9 cellular contexts compared by ENCODE assay signal in genomic region chr19:47275866-47276461, GRCh38. TPM values are rescaled to one million over a fixed set of nuclear protein-coding genes. Genes with fewer than 3 reads are reported as not detected.
A peak's percentile ranks its signal among the peaks of the same experiment; 100 is the strongest.
DNase-seq lines count a peak whose midpoint lies in the region; ATAC-seq and TF ChIP-seq lines count a peak whose summit lies in the region.
"Had no signal": no experiment of that assay in that cellular context is flagged by ENCODE, and none has a peak within 500 bp of the region (broad histone marks: within the 10 kb centered on the region; RNA-seq: fewer than 3 reads in every experiment).

No MANE protein-coding gene starts in this region.

- POLR2A ChIA-PET in HEK293T (lab: Yijun Ruan, JAX): interaction anchor here (3.5 kb wide), 1 partner anchor 19 kb away, joined by 44 read pairs; the partner anchor contains the start of gene CCDC9

- H3K4me3 ChIP-seq in AG10803 (ENCODE audit: low read length): peak overlapping the region; percentile 39

- intact Hi-C loops in natural killer cell (cut with micrococcal nuclease): loop anchor here (10.0 kb wide), 1 partner anchor 421 kb away; the partner anchor contains the start of gene AP2S1

- no peak for ATAC-seq in central memory CD8-positive, alpha-beta T cell (replicated peaks; ENCODE audit: extremely low read depth, poor library complexity, severe bottlenecking)
- ATAC-seq in natural killer cell: no peak

- H3K9me3 Mint-ChIP-seq in HFFc6: no peaks in the 10 kb centered on the region
- no peaks in the 10 kb centered on the region for H3K9me3 Mint-ChIP-seq in central memory CD8-positive, alpha-beta T cell
- no peaks in the 10 kb centered on the region for H3K9me3 Mint-ChIP-seq in natural killer cell

- peaks cover 20% of the 10 kb centered on the region for H3K36me3 Mint-ChIP-seq in HFFc6 (ENCODE audit: low read depth)
- H3K36me3 Mint-ChIP-seq in central memory CD8-positive, alpha-beta T cell (ENCODE audit: insufficient read depth): peaks cover 24% of the 10 kb centered on the region
- no peaks in the 10 kb centered on the region for H3K36me3 Mint-ChIP-seq in natural killer cell

- peak; percentile 59 for DNase-seq in AG10803 (ENCODE audit: low read depth)
- peak; percentile 33 for DNase-seq in HFFc6
- no peak for DNase-seq in central memory CD8-positive, alpha-beta T cell (ENCODE audit: low spot score in 2 of 2)
- no peak for DNase-seq in natural killer cell
- no peak for DNase-seq in NCI-H446 treated with DMSO at 0.1 percent for 48 hours (lab: John Stamatoyannopoulos, UW)
- DNase-seq in NCI-H1694 treated with DMSO at 0.1 percent for 48 hours (lab: John Stamatoyannopoulos, UW): no peak
- no peak for DNase-seq in HEK293T (ENCODE audit: extremely low spot score)
- DNase-seq in NCI-H1694 (lab: John Stamatoyannopoulos, UW): no peak
- DNase-seq: NCI-H774 had no signal

- TF ChIP-seq CTCF in AG10803 (conservative IDR thresholded peaks at IDR 0.05; ENCODE audit: low read length) (no peak), HFFc6 (IDR thresholded peaks at IDR 0.05) (no peak), natural killer cell (IDR thresholded peaks at IDR 0.05) (no peak)

- peak overlapping the region; percentile 74 for H3K27ac Mint-ChIP-seq in HFFc6
- peak overlapping the region; percentile 83 for H3K27ac Mint-ChIP-seq in central memory CD8-positive, alpha-beta T cell (ENCODE audit: low read depth)
- peak overlapping the region; percentile 68 to 96 for H3K27ac Mint-ChIP-seq in natural killer cell

- H3K4me1 Mint-ChIP-seq in HFFc6 (ENCODE audit: low read depth): peaks cover 42% of the 10 kb centered on the region
- peaks cover 36% of the 10 kb centered on the region for H3K4me1 Mint-ChIP-seq in central memory CD8-positive, alpha-beta T cell
- peaks cover 14 to 37% of the 10 kb centered on the region in 2 donors for H3K4me1 Mint-ChIP-seq in natural killer cell

- H3K27me3 Mint-ChIP-seq in HFFc6 (ENCODE audit: insufficient read depth) (peaks cover 5% of the 10 kb centered on the region), natural killer cell (ENCODE audit: low read depth in 2 of 2) (no peaks in the 10 kb centered on the region)
- no peaks in the 10 kb centered on the region for H3K27me3 Mint-ChIP-seq in central memory CD8-positive, alpha-beta T cell

- CTCF ChIA-PET in HEK293T (lab: Yijun Ruan, JAX): interaction anchor here (1.3 to 2.1 kb wide), 2 partner anchors 9 to 32 kb away, joined by 3 to 5 read pairs; no protein-coding TSS in a partner anchor

- H3K4me3 Mint-ChIP-seq in HFFc6: peak overlapping the region; percentile 83
- peak overlapping the region; percentile 79 for H3K4me3 Mint-ChIP-seq in central memory CD8-positive, alpha-beta T cell
- H3K4me3 Mint-ChIP-seq in natural killer cell: peak overlapping the region; percentile 85

TF ChIP-seq in HEK293T, 16 proteins besides CTCF, POLR2A, EP300 and RAD21:
- TF ChIP-seq L3MBTL2 (conservative IDR thresholded peaks at IDR 0.05): no peak
- no peak for TF ChIP-seq NFRKB (IDR thresholded peaks at IDR 0.05)
- no peak for TF ChIP-seq TARDBP (IDR thresholded peaks at IDR 0.05)
- TF ChIP-seq ELF4 (IDR thresholded peaks at IDR 0.05): no peak
- no peak for TF ChIP-seq PKNOX1 (IDR thresholded peaks at IDR 0.05)
- no peak for TF ChIP-seq FOXK2 (IDR thresholded peaks at IDR 0.05)

RNA-seq across cellular contexts. Expression of gene INAFM1, which starts 1.3 kb away (rescaled TPM):
- 10 to 100 TPM; 12.0 to 16.2 (median 14.0) TPM for total RNA-seq in HFFc6 (2021; fragmentation: NEBNext Ultra II Directional; extraction: Animal tissue kit (Norgen Biotek cat#: 25700))
- total RNA-seq in natural killer cell: 10 to 100 TPM in 1 of 3 donors, 1 to 10 TPM in 2; 9.1 to 10.3 (median 9.5) TPM

RNA-seq across cellular contexts. Expression of gene CCDC9, which starts 19.6 kb away (rescaled TPM):
- total RNA-seq in HFFc6 (2021; fragmentation: NEBNext Ultra II Directional; extraction: Animal tissue kit (Norgen Biotek cat#: 25700)): 10 to 100 TPM; 20.6 to 30.6 (median 23.8) TPM
- total RNA-seq in natural killer cell: 10 to 100 TPM; 49.6 to 55.8 (median 55.4) TPM

RNA-seq across cellular contexts. Expression of gene C5AR1, which starts 33.7 kb away (rescaled TPM):
- under 1 TPM; 0.24 to 0.95 (median 0.35) TPM for total RNA-seq in HFFc6 (2021; fragmentation: NEBNext Ultra II Directional; extraction: Animal tissue kit (Norgen Biotek cat#: 25700))
- 10 to 100 TPM; 11.4 to 42.7 (median 28.7) TPM for total RNA-seq in natural killer cell

RNA-seq across cellular contexts. Expression of gene BBC3, which starts 45.0 kb away (rescaled TPM):
- 10 to 100 TPM in 2 of 6 experiments, 1 to 10 TPM in 4; 8.6 to 10.9 (median 9.6) TPM for total RNA-seq in HFFc6 (2021; fragmentation: NEBNext Ultra II Directional; extraction: Animal tissue kit (Norgen Biotek cat#: 25700))
- total RNA-seq in natural killer cell: 10 to 100 TPM; 39.9 to 45.1 (median 43.9) TPM

RNA-seq across cellular contexts. Expression of gene C5AR2, which starts 56.0 kb away (rescaled TPM):
- under 1 TPM in 4 of 6 experiments, not detected in 2; 0.03 to 0.14 (median 0.05) TPM for total RNA-seq in HFFc6 (2021; fragmentation: NEBNext Ultra II Directional; extraction: Animal tissue kit (Norgen Biotek cat#: 25700))
- 10 to 100 TPM in 1 of 3 donors, 1 to 10 TPM in 2; 4.3 to 15.5 (median 8.3) TPM for total RNA-seq in natural killer cell

Comparison
In these comparisons a context has a peak if more than half of its experiments do, and no peak if none do; other contexts are left out.
1. DNase-seq: peak in AG10803 (single experiment) and HFFc6 (single experiment); none in central memory CD8-positive, alpha-beta T cell (0 of 2), natural killer cell (single experiment), NCI-H446 treated with DMSO at 0.1 percent for 48 hours (single experiment), NCI-H1694 treated with DMSO at 0.1 percent for 48 hours (single experiment), HEK293T (single experiment) and NCI-H1694 (single experiment).
2. RNA of gene C5AR1, which starts 33.7 kb away (total RNA-seq): 11.4 to 42.7 TPM in natural killer cell; 0.24 to 0.95 TPM in HFFc6; every median in the first group is over 4 times any median in the second.
3. Peak in every context shown above with its lines, with median percentiles within 50 percentile points of each other: H3K27ac Mint-ChIP-seq and H3K4me3 Mint-ChIP-seq.